In the genomic region with DNA sequence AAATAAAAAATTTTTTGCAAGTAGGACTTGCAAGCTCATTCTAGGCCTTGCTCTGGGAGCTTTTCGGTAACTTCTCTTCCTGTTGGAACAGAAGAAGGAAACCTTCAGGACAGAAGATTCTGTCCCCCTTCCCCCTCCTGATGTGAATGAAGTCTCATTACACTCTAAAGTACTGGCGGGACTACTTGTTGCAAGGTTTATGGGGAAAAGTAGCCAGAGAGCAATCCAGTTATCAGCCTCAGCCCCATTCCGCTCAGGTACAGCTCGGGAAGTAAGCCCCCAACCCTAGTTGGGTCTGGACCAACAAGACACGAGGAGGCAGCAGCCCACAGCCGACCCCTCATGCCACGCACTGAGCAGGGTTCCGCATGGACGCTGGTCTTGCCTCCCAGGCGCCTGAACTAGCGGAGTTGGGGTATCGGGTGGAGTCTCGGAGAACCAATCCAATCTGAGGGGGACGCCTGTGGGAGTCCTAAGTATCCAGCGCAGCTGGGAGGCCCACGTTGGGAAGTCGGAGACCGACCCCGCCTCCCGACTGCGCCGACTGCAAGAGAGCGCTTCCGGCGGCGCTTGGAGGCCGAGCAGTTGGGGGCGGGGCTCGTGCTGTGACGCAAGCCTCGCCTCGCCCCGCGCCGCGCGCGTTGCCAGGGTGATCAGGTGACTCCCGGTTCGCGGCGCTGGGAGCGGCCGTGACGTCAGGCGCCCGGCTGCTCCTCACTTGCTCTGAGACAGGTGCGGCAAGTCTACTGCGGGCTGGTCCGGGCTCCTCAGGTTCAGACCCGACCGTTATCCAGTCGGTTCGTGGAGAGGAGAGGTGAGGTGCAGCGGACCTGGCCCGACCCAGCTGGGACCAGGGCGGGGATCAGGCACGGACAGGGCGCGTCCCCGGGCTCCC, we compare ENCODE assay signal across 8 cellular contexts. TPM values are rescaled to one million over a fixed set of nuclear protein-coding genes. Genes with fewer than 3 reads are reported as not detected.
DNase-seq lines count a peak whose midpoint lies in the region; ATAC-seq and TF ChIP-seq lines count a peak whose summit lies in the region.

A gene with protein sequence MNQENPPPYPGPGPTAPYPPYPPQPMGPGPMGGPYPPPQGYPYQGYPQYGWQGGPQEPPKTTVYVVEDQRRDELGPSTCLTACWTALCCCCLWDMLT (plus strand): TSS at position 717 of the 895 bp plus-strand sequence. CDS start 19,278 bp downstream, outside the sequence.

- peak within 1 kb of the TSS; percentile 84 for H3K4me3 ChIP-seq in mucosa of descending colon

- peaks cover 7 to 10% (median 10%) of the 10 kb centered on the region in 3 donors for H3K4me1 Mint-ChIP-seq in IgD-negative memory B cell

- intact Hi-C loops in mucosa of descending colon (cut with DNase I, micrococcal nuclease): no loop called here

- no peaks in the 10 kb centered on the region for H3K9me3 Mint-ChIP-seq in IgD-negative memory B cell

- peaks cover 20% of the 10 kb centered on the region for H3K4me1 ChIP-seq in mucosa of descending colon (ENCODE audit: low read depth)

- no peaks in the 10 kb centered on the region for H3K27me3 Mint-ChIP-seq in IgD-negative memory B cell

- no peaks in the 10 kb centered on the region for H3K9me3 ChIP-seq in mucosa of descending colon

- no peaks in the 10 kb centered on the region for H3K36me3 ChIP-seq in mucosa of descending colon (ENCODE audit: low read depth)

- peak within 1 kb of the TSS; percentile 79 for H3K27ac ChIP-seq in epithelial cell of prostate

- DNase-seq in DMS 273 (lab: John Stamatoyannopoulos, UW; ENCODE audit: unreplicated experiment): peak; percentile 99
- DNase-seq in OCI-M1 (lab: John Stamatoyannopoulos, UW): peak; percentile 95
- peak; percentile 95 for DNase-seq in activated T-cell treated with anti-CD3 and anti-CD28 coated beads for 48 hours (ENCODE audit: low read depth)
- DNase-seq in epithelial cell of prostate (ENCODE audit: low read depth, low spot score): peak; percentile 82
- DNase-seq in mucosa of descending colon: peak; percentile 99
- DNase-seq in stimulated activated CD8-positive, alpha-beta memory T cell treated with anti-CD3 and anti-CD28 coated beads, Interleukin-4, amount 100 ng/mL, for 24 hours (ENCODE audit: low read depth): peak; percentile 91

- peak; percentile 93 for ATAC-seq in GM21528 (IDR thresholded peaks at IDR 0.05; ENCODE audit: low FRiP score, unreplicated experiment)
- ATAC-seq in mucosa of descending colon: peak; percentile 93

- H3K4me3 Mint-ChIP-seq in IgD-negative memory B cell: peak within 1 kb of the TSS; percentile 91 to 98 (median 98)

- peak within 1 kb of the TSS; percentile 95 to 99 (median 99) for H3K27ac Mint-ChIP-seq in IgD-negative memory B cell

- no peaks in the 10 kb centered on the region for H3K36me3 Mint-ChIP-seq in IgD-negative memory B cell

- no peak for TF ChIP-seq CTCF in mucosa of descending colon (IDR thresholded peaks at IDR 0.05)

RNA-seq across cellular contexts. Expression of the gene that starts here (rescaled TPM):
- polyA plus RNA-seq in IgD-negative memory B cell: 21.3 TPM
- 100 to 1,000 TPM in 2 of 3 donors, 10 to 100 TPM in 1; 76.3 to 175 (median 136) TPM for total RNA-seq in mucosa of descending colon

Comparison
In these comparisons a context has a peak if more than half of its experiments do, and no peak if none do; other contexts are left out.
1. Peak in every context shown above with its lines: DNase-seq, ATAC-seq, H3K4me3 ChIP-seq and H3K27ac ChIP-seq.